In the genomic region with DNA sequence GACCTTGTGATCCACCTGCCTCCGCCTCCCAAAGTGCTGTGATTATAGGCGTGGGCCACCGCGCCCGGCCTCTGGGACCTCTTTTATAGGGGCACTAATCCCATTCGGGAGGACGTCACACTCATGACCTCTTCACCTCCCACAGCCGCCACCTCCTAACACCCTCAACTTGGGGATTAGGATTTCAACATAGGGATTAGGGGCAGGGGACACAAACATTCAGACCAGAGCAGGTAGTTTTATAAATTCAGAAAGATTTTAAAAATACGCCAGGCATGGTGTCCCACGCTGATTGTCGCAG, we compare ENCODE assay signal across 21 cellular contexts. TPM values are rescaled to one million over a fixed set of nuclear protein-coding genes. Genes with fewer than 3 reads are reported as not detected.
DNase-seq lines count a peak whose midpoint lies in the region; ATAC-seq and TF ChIP-seq lines count a peak whose summit lies in the region.
"Had no signal": no experiment of that assay in that cellular context is flagged by ENCODE, and none has a peak within 500 bp of the region (broad histone marks: within the 10 kb centered on the region; RNA-seq: fewer than 3 reads in every experiment).

No MANE protein-coding gene starts in this region.

- H3K9me3 ChIP-seq in heart right ventricle (no peaks in the 10 kb centered on the region), esophagus squamous epithelium (no peaks in the 10 kb centered on the region), uterus (no peaks in the 10 kb centered on the region)
- H3K9me3 ChIP-seq: left lung had no signal

- intact Hi-C loops in heart right ventricle (cut with DNase I) = loop anchor here in 4 of 10 donors (5.0 to 10.0 kb wide), 3 partner anchors 38 to 73 kb away; no protein-coding TSS in a partner anchor
- intact Hi-C loops in Right ventricle myocardium inferior (cut with DNase I) = loop anchor here (5.0 kb wide), 1 partner anchor 48 kb away; a partner anchor contains a TSS
- intact Hi-C loops in esophagus squamous epithelium (cut with DNase I) = no loop called here
- intact Hi-C loops in posterior vena cava (cut with DNase I) = no loop called here
- intact Hi-C loops in uterus (cut with DNase I; ENCODE audit: low total_unique reads) = no loop called here

- ATAC-seq in heart right ventricle = no peak
- no peak for ATAC-seq in Right ventricle myocardium inferior
- ATAC-seq: activated T-cell treated with anti-CD3 and anti-CD28 coated beads, Interleukin-2, amount 50 U/mL, for 72 hours; left lung; naive thymus-derived CD4-positive, alpha-beta T cell; stimulated activated memory B cell treated with anti-CD40 and anti-IgM and Interleukin-4, amounts not matched to agents 10 μg/mL and 1 μg/mL and 100 μg/mL, for 72 hours had no signal

- H3K27ac ChIP-seq in heart right ventricle (peak overlapping the region in 8 of 10 donors; percentile 47 to 92 (median 82)), esophagus squamous epithelium (peak overlapping the region in 3 of 4 donors; percentile 80 to 86 (median 85)), uterus (peak overlapping the region; percentile 66 to 85)
- H3K27ac ChIP-seq: C4-2B had no signal

- H3K27me3 ChIP-seq in heart right ventricle (no peaks in the 10 kb centered on the region), esophagus squamous epithelium (no peaks in the 10 kb centered on the region), uterus (no peaks in the 10 kb centered on the region)
- H3K27me3 ChIP-seq: left lung had no signal

- 94 to 95% methylated on average over 11 of the region's 11 CpGs for WGBS in heart right ventricle, 2 donors
- 96 to 100% methylated on average over 4 to 11 of the region's 11 CpGs for WGBS in esophagus squamous epithelium, 2 donors

- H3K36me3 ChIP-seq in heart right ventricle (peaks cover 0 to 99% (median 54%) of the 10 kb centered on the region in 9 donors), esophagus squamous epithelium (peaks cover 0 to 84% (median 9%) of the 10 kb centered on the region in 3 donors), uterus (no peaks in the 10 kb centered on the region)

- DNase-seq in heart right ventricle (no peak), Right ventricle myocardium inferior (ENCODE audit: missing footprints) (no peak), esophagus squamous epithelium (lab: John Stamatoyannopoulos, UW) (no peak), posterior vena cava (ENCODE audit: low spot score) (peak; percentile 71), uterus (no peak), iPS-NIHi7 (ENCODE audit: extremely low spot score) (no peak), SKM-1 treated with dmso at 0.1 percent for 144 hours (lab: John Stamatoyannopoulos, UW; ENCODE audit: unreplicated experiment) (no peak), NCI-H526 (lab: John Stamatoyannopoulos, UW) (no peak)
- DNase-seq: activated T-cell treated with anti-CD3 and anti-CD28 coated beads, Interleukin-2, amount 50 U/mL, for 72 hours; Calu3; DMS79 treated with DMSO at 0.1 percent for 48 hours; GF-D8; HCEC 1CT; Karpas-422; left lung; naive thymus-derived CD4-positive, alpha-beta T cell; NCI-H1436 treated with DMSO at 0.1 percent for 48 hours; NCI-H2107; NCI-H774 had no signal

- TF ChIP-seq CTCF in heart right ventricle (IDR thresholded peaks at IDR 0.05) (no peak), esophagus squamous epithelium (IDR thresholded peaks at IDR 0.05) (no peak), uterus (IDR thresholded peaks at IDR 0.05) (no peak)

- H3K4me3 ChIP-seq in heart right ventricle (no peak overlapping the region), esophagus squamous epithelium (no peak overlapping the region), uterus (no peak overlapping the region)
- H3K4me3 ChIP-seq: left lung had no signal

- peaks cover 11 to 46% (median 34%) of the 10 kb centered on the region in 9 donors for H3K4me1 ChIP-seq in heart right ventricle
- H3K4me1 ChIP-seq in esophagus squamous epithelium = peaks cover 24 to 50% (median 26%) of the 10 kb centered on the region in 3 donors
- peaks cover 0 to 20% of the 10 kb centered on the region in 2 donors for H3K4me1 ChIP-seq in uterus

- TF ChIP-seq POLR2A in esophagus squamous epithelium (IDR thresholded peaks at IDR 0.05) = no peak
- no peak for TF ChIP-seq POLR2A in uterus (IDR thresholded peaks at IDR 0.05)

RNA-seq across cellular contexts. Expression of a gene that starts 49.4 kb away (rescaled TPM):
- total RNA-seq in heart right ventricle (100 to 1,000 TPM in 8 of 10 donors, 10 to 100 TPM in 2; 81.9 to 163 (median 127) TPM), Right ventricle myocardium inferior (120 TPM), esophagus squamous epithelium (10 to 100 TPM; 15.5 to 48.8 (median 34.5) TPM), posterior vena cava (10 to 100 TPM; 28.8 to 50.8 TPM), uterus (10 to 100 TPM; 21.4 to 79.8 (median 52.9) TPM)
- polyA plus RNA-seq in heart right ventricle = 100 to 1,000 TPM in 1 of 2 donors, 10 to 100 TPM in 1; 16.4 to 147 TPM
